1 cellular context compared by ENCODE assay signal in genomic region chr9:136711751-136712689, GRCh38.
TF ChIP-seq lines count a peak whose summit lies in the region.

DIPK1B (plus strand) TSS chr9:136712572; CDS start chr9:136712666, 94 bp downstream.

TF ChIP-seq in HEK293, 187 proteins besides CTCF, POLR2A, EP300 and RAD21 (continued from another document):
- TF ChIP-seq PRDM1 (tag by site-specific recombination; IDR thresholded peaks at IDR 0.05): no peak
- TF ChIP-seq BCL6B (tag by site-specific recombination; IDR thresholded peaks at IDR 0.05): no peak
- TF ChIP-seq GLIS2 (tag by site-specific recombination; IDR thresholded peaks at IDR 0.05): peak; percentile 26; the same call in 1 of the 2 replicates
- TF ChIP-seq TSHZ1 (tag by site-specific recombination; IDR thresholded peaks at IDR 0.05; ENCODE audit: borderline replicate concordance): no peak
- no peak for TF ChIP-seq ZBTB48 (tag by site-specific recombination; IDR thresholded peaks at IDR 0.05)
- TF ChIP-seq TRIM28 (IDR thresholded peaks at IDR 0.05; ENCODE audit: borderline replicate concordance, low read length): no peak
- TF ChIP-seq YY2 (tag by site-specific recombination; IDR thresholded peaks at IDR 0.05): no peak
- no peak for TF ChIP-seq SCRT1 (tag by site-specific recombination; IDR thresholded peaks at IDR 0.05; ENCODE audit: borderline replicate concordance)
- no peak for TF ChIP-seq SETDB1 (IDR thresholded peaks at IDR 0.05; ENCODE audit: insufficient read length, low read length)
- no peak for TF ChIP-seq PRDM6 (tag by site-specific recombination; IDR thresholded peaks at IDR 0.05)
- peak; percentile 29 for TF ChIP-seq ZBTB26 (tag by site-specific recombination; optimal IDR thresholded peaks at IDR 0.05)
- no peak for TF ChIP-seq ZNF169 (tag by site-specific recombination; IDR thresholded peaks at IDR 0.05)
